24 cellular contexts compared by ENCODE assay signal in genomic region chr5:141503699-141504098, GRCh38. TPM values are rescaled to one million over a fixed set of nuclear protein-coding genes. Genes with fewer than 3 reads are reported as not detected.
DNase-seq lines count a peak whose midpoint lies in the region; ATAC-seq, FAIRE-seq and TF ChIP-seq lines count a peak whose summit lies in the region.
"Had no signal": no experiment of that assay in that cellular context is flagged by ENCODE, and none has a peak within 500 bp of the region (broad histone marks: within the 10 kb centered on the region; RNA-seq: fewer than 3 reads in every experiment).

No MANE protein-coding gene starts in this region.

- no peak overlapping the region for H2AFZ ChIP-seq in Karpas-422 (ENCODE audit: low read length)

- H3K9me3 Mint-ChIP-seq in brain (no peaks in the 10 kb centered on the region), nephron progenitor cell (no peaks in the 10 kb centered on the region)
- H3K9me3 Mint-ChIP-seq: CD4-positive, alpha-beta T cell had no signal

- H3K9me2 ChIP-seq in DOHH2 (replicated peaks; ENCODE audit: control insufficient read depth, low read length) = no peaks in the 10 kb centered on the region
- no peaks in the 10 kb centered on the region for H3K9me2 ChIP-seq in Karpas-422 (replicated peaks; ENCODE audit: insufficient read depth, low read length)
- H3K9me2 ChIP-seq: SK-N-SH had no signal

- H3K4me1 Mint-ChIP-seq in brain = peaks cover 62% of the 10 kb centered on the region
- H3K4me1 Mint-ChIP-seq in nephron progenitor cell = peaks cover 69% of the 10 kb centered on the region

- no peak for FAIRE-seq in urothelium cell line (lab: Jason Lieb, UNC)
- FAIRE-seq: A549, H54 had no signal

- H3K27me3 ChIP-seq in DOHH2 (ENCODE audit: control insufficient read depth, low read length) (no peaks in the 10 kb centered on the region), Karpas-422 (ENCODE audit: low read length) (no peaks in the 10 kb centered on the region)
- H3K27me3 ChIP-seq: BE2C had no signal

- H3K79me2 ChIP-seq in DOHH2 (ENCODE audit: control insufficient read depth, low read length) (peaks cover 33% of the 10 kb centered on the region), Karpas-422 (ENCODE audit: low read length) (peaks cover 17% of the 10 kb centered on the region)

- H3K4me3 ChIP-seq in DOHH2 (ENCODE audit: low read length) (peak overlapping the region; percentile 43), Karpas-422 (ENCODE audit: low read length) (no peak overlapping the region)
- H3K4me3 ChIP-seq: A549 had no signal

- H3K4me3 Mint-ChIP-seq in brain (no peak overlapping the region), nephron progenitor cell (no peak overlapping the region)
- H3K4me3 Mint-ChIP-seq: CD4-positive, alpha-beta T cell had no signal

- TF ChIP-seq CTCF in DOHH2 (IDR thresholded peaks at IDR 0.05; ENCODE audit: low read depth, low read length, poor library complexity, severe bottlenecking) = no peak
- no peak for TF ChIP-seq CTCF in brain (conservative IDR thresholded peaks at IDR 0.05)
- no peak for TF ChIP-seq CTCF in nephron progenitor cell (IDR thresholded peaks at IDR 0.05)

- peaks cover 67% of the 10 kb centered on the region for H3K36me3 ChIP-seq in DOHH2 (ENCODE audit: control insufficient read depth, low read length)
- H3K36me3 ChIP-seq in Karpas-422 (ENCODE audit: insufficient read depth, low read length) = peaks cover 28% of the 10 kb centered on the region

- no peaks in the 10 kb centered on the region for H4K20me1 ChIP-seq in DOHH2 (ENCODE audit: control insufficient read depth, insufficient read depth, low read depth, low read length)
- no peaks in the 10 kb centered on the region for H4K20me1 ChIP-seq in Karpas-422 (ENCODE audit: insufficient read depth, low read depth, low read length)

- H3F3A ChIP-seq in DOHH2 (ENCODE audit: control insufficient read depth, insufficient read depth) = peaks cover 36% of the 10 kb centered on the region

- H3K27ac Mint-ChIP-seq in brain (peak overlapping the region; percentile 67 to 99 (median 78)), nephron progenitor cell (peak overlapping the region; percentile 65)
- H3K27ac Mint-ChIP-seq: CD4-positive, alpha-beta T cell had no signal

- H3K36me3 Mint-ChIP-seq in brain (peaks cover 76% of the 10 kb centered on the region), nephron progenitor cell (ENCODE audit: low read depth) (peaks cover 66% of the 10 kb centered on the region)

- peak overlapping the region; percentile 97 for H3K4me2 ChIP-seq in DOHH2 (ENCODE audit: low read length)
- no peak overlapping the region for H3K4me2 ChIP-seq in Karpas-422 (ENCODE audit: low read depth, low read length, poor library complexity, severe bottlenecking)
- H3K4me2 ChIP-seq: A549, SK-N-SH had no signal

- H3K9ac ChIP-seq in Karpas-422 (ENCODE audit: low read length) = peak overlapping the region; percentile 36; the same call in 1 of the 2 replicates
- H3K9ac ChIP-seq: SK-N-SH had no signal

- H3K27me3 Mint-ChIP-seq in brain (peaks cover 3% of the 10 kb centered on the region), nephron progenitor cell (ENCODE audit: low read depth, poor library complexity) (peaks cover 2% of the 10 kb centered on the region)

- H3K27ac ChIP-seq in DOHH2 (ENCODE audit: low read depth, low read length) = peak overlapping the region; percentile 100
- peak overlapping the region; percentile 100 for H3K27ac ChIP-seq in Karpas-422 (ENCODE audit: low read length)
- H3K27ac ChIP-seq: A549 had no signal

- ATAC-seq in GM18517 (IDR thresholded peaks at IDR 0.05; ENCODE audit: unreplicated experiment) (no peak), HG02571 (IDR thresholded peaks at IDR 0.05; ENCODE audit: unreplicated experiment) (no peak), GM21381 (IDR thresholded peaks at IDR 0.05; ENCODE audit: unreplicated experiment) (no peak)
- ATAC-seq: A549 had no signal

- H3K9me3 ChIP-seq in DOHH2 (ENCODE audit: control insufficient read depth, insufficient read depth, low read length) (no peaks in the 10 kb centered on the region), Karpas-422 (ENCODE audit: low read length) (no peaks in the 10 kb centered on the region)
- H3K9me3 ChIP-seq: A549, BE2C, SK-N-SH had no signal

- DNase-seq in Karpas-422 (no peak), nephron progenitor cell (no peak), urothelium cell line (ENCODE audit: low spot score) (no peak)
- DNase-seq: BE2C; CD4-positive, alpha-beta T cell; DMS53; EL; GF-D8; MM.1S; NCI-H1092; NCI-H1436; NCI-H1930; NCI-H2227 treated with DMSO at 0.1 percent for 48 hours; NCI-H510A treated with DMSO at 0.1 percent for 48 hours; NCI-H748 treated with DMSO at 0.1 percent for 48 hours; SIG-M5; SK-N-SH had no signal

- H3K4me1 ChIP-seq in DOHH2 (ENCODE audit: control insufficient read depth, low read length) (peaks cover 58% of the 10 kb centered on the region), Karpas-422 (ENCODE audit: low read length) (peaks cover 56% of the 10 kb centered on the region)
- H3K4me1 ChIP-seq: A549 had no signal

RNA-seq across cellular contexts. Expression of gene PCDHGC5, which starts 14.8 kb away (rescaled TPM):
- total RNA-seq in Karpas-422 (2014; rRNA removed; shearing (Covaris generic); ENCODE audit: low replicate concordance) = 5.1 and 5.8 TPM in 2 replicates
- 4.3 TPM for polyA plus RNA-seq in brain (ENCODE audit: insufficient read depth, low read depth, low replicate concordance)
- total RNA-seq: CD4-positive, alpha-beta T cell had no signal
- polyA plus RNA-seq: A549 had no signal

RNA-seq across cellular contexts. Expression of gene PCDHGC4, which starts 18.9 kb away (rescaled TPM):
- total RNA-seq in Karpas-422 (2014; rRNA removed; shearing (Covaris generic); ENCODE audit: low replicate concordance) = 7.0 and 11.8 TPM in 2 replicates
- polyA plus RNA-seq in brain (ENCODE audit: insufficient read depth, low read depth, low replicate concordance) = 31.8 TPM
- total RNA-seq: CD4-positive, alpha-beta T cell had no signal

RNA-seq across cellular contexts. Expression of gene PCDHGC3, which starts 27.9 kb away (rescaled TPM):
- total RNA-seq in Karpas-422 (2014; rRNA removed; shearing (Covaris generic); ENCODE audit: low replicate concordance) = 61.3 and 75.2 TPM in 2 replicates
- 246 TPM for polyA plus RNA-seq in brain (ENCODE audit: insufficient read depth, low read depth, low replicate concordance)
- total RNA-seq: CD4-positive, alpha-beta T cell had no signal
